16 cellular contexts compared by ENCODE assay signal in the genomic region with DNA sequence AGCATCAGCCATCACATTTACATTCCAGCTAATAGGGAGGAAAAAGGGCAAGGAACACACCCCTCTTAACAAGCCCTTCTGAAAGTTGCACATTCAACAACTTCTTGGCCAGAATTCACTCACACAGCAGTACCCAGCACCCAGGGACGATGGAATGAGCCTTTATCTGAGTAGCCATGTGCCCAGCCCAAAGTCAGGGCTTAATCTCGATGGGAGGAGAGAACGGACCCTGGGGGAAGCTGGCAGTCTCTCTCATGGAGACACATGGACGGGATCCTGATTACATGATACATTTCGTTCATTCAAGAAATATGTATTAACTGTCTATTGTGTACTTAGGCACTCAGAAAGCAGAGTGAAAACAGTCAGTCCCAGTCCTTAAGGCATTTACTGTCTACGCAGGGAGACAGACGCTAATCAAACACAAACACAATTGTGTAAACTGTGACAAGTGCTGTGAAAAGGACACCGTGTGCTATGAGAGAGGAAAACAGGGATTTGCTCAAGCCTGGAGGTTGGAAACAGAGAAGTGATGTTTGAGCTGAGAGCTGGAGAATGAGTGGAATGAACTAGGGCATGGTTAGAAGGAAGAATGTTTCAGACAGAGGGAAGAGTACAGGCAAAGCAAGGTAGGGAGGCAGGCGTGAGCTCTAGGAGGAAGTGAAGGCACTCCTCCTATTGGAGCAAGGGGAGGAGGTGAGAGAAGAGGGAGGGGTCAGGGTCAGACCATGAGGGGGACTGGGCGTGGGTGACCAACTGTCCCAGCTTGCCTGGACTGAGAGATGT. TPM values are rescaled to one million over a fixed set of nuclear protein-coding genes. Genes with fewer than 3 reads are reported as not detected.
A peak's percentile ranks its signal among the peaks of the same experiment; 100 is the strongest.
DNase-seq lines count a peak whose midpoint lies in the region; TF ChIP-seq lines count a peak whose summit lies in the region.
"Had no signal": no experiment of that assay in that cellular context is flagged by ENCODE, and none has a peak within 500 bp of the region (broad histone marks: within the 10 kb centered on the region; RNA-seq: fewer than 3 reads in every experiment).

No MANE protein-coding gene starts in this region.

- no peak for TF ChIP-seq POLR2A in thyroid gland (IDR thresholded peaks at IDR 0.05)

- 0 out of 2 replicates have a peak, but pooled peaks cover 5% of the 10 kb centered on the region for H3K9me3 ChIP-seq in OCI-LY3 (ENCODE audit: insufficient read depth, low read length)
- H3K9me3 ChIP-seq in hepatocyte (ENCODE audit: low read depth) = no peaks in the 10 kb centered on the region
- no peaks in the 10 kb centered on the region for H3K9me3 ChIP-seq in thyroid gland
- H3K9me3 ChIP-seq: gastroesophageal sphincter, tibial artery had no signal

- 42% methylated on average over 10 of the region's 10 CpGs for WGBS in hepatocyte (ENCODE audit: low lambda C conversion rate, missing lambda C conversion rate)
- WGBS in thyroid gland, 2 donors = 73% methylated on average over 10 of the region's 10 CpGs

- peak overlapping the region; percentile 40 for H3K4me2 ChIP-seq in OCI-LY3 (ENCODE audit: low read length)
- H3K4me2 ChIP-seq in hepatocyte = peak overlapping the region; percentile 22
- H3K4me2 ChIP-seq: smooth muscle cell had no signal

- H3K4me1 ChIP-seq in OCI-LY3 (ENCODE audit: low read length) (peaks cover 59% of the 10 kb centered on the region), hepatocyte (ENCODE audit: insufficient read depth) (peaks cover 15% of the 10 kb centered on the region), thyroid gland (no peaks in the 10 kb centered on the region)
- H3K4me1 ChIP-seq: gastroesophageal sphincter, tibial artery had no signal

- TF ChIP-seq CTCF in OCI-LY3 (IDR thresholded peaks at IDR 0.05; ENCODE audit: low read depth, low read length) = no peak
- TF ChIP-seq CTCF in hepatocyte (IDR thresholded peaks at IDR 0.05; ENCODE audit: poor library complexity) = no peak
- TF ChIP-seq CTCF in thyroid gland (IDR thresholded peaks at IDR 0.05) = no peak

- H3K9ac ChIP-seq in OCI-LY3 (ENCODE audit: low read length) = no peak overlapping the region

- no peaks in the 10 kb centered on the region for H3K9me2 ChIP-seq in hepatocyte (replicated peaks; ENCODE audit: insufficient read depth)

- DNase-seq in NCI-H510A treated with DMSO at 0.1 percent for 48 hours (lab: John Stamatoyannopoulos, UW) (peak; percentile 81), NCI-H510A (lab: John Stamatoyannopoulos, UW) (no peak), hepatocyte (ENCODE audit: low spot score) (peak; percentile 45), thyroid gland (no peak), HK-2 (ENCODE audit: unreplicated experiment) (no peak), A172 (ENCODE audit: low spot score) (no peak), NCI-H1930 (lab: John Stamatoyannopoulos, UW) (no peak)
- DNase-seq: ACHN; brain microvascular endothelial cell; DND-41; kidney; NK-92 treated with Interleukin-12 subunit alpha and Interleukin-12 subunit beta, amount 100 ng/mL, for 24 hours; tibial artery had no signal

- H3K79me2 ChIP-seq in OCI-LY3 (ENCODE audit: low read length) (peaks cover 37% of the 10 kb centered on the region), hepatocyte (peaks cover 59% of the 10 kb centered on the region)

- H2AFZ ChIP-seq in OCI-LY3 (ENCODE audit: low read depth, low read length) = no peak overlapping the region
- H2AFZ ChIP-seq in hepatocyte = no peak overlapping the region

- H3K27me3 ChIP-seq in OCI-LY3 (ENCODE audit: low read depth, low read length) = no peaks in the 10 kb centered on the region
- no peaks in the 10 kb centered on the region for H3K27me3 ChIP-seq in hepatocyte
- H3K27me3 ChIP-seq in thyroid gland = no peaks in the 10 kb centered on the region
- H3K27me3 ChIP-seq: gastroesophageal sphincter, tibial artery had no signal

- H3K4me3 ChIP-seq in OCI-LY3 (ENCODE audit: low read length) (no peak overlapping the region), hepatocyte (no peak overlapping the region), thyroid gland (replicated peaks in 1 of 3) (no peak overlapping the region)
- H3K4me3 ChIP-seq: gastroesophageal sphincter, smooth muscle cell, tibial artery had no signal

- H3K27ac ChIP-seq in OCI-LY3 (ENCODE audit: low read length) = peak overlapping the region; percentile 66
- peak overlapping the region; percentile 25 for H3K27ac ChIP-seq in hepatocyte
- peak overlapping the region in 2 of 3 donors; percentile 9 to 38 for H3K27ac ChIP-seq in thyroid gland
- H3K27ac ChIP-seq: brain microvascular endothelial cell, gastroesophageal sphincter, tibial artery had no signal

- H3K36me3 ChIP-seq in OCI-LY3 (replicated peaks; ENCODE audit: low read depth, low read length) = peaks cover 17% of the 10 kb centered on the region
- no peaks in the 10 kb centered on the region for H3K36me3 ChIP-seq in hepatocyte (replicated peaks; ENCODE audit: insufficient read depth, low read depth)
- H3K36me3 ChIP-seq in thyroid gland = no peaks in the 10 kb centered on the region
- H3K36me3 ChIP-seq: brain microvascular endothelial cell, gastroesophageal sphincter, tibial artery had no signal

- intact Hi-C loops in thyroid gland (cut with DNase I) = loop anchor here (5.0 kb wide), 1 partner anchor 57 kb away; no protein-coding TSS in a partner anchor

- H4K20me1 ChIP-seq in OCI-LY3 (ENCODE audit: insufficient read depth, low read length) (no peaks in the 10 kb centered on the region), hepatocyte (ENCODE audit: insufficient read depth, poor library complexity, severe bottlenecking) (no peaks in the 10 kb centered on the region)

RNA-seq across cellular contexts. Expression of a gene that starts 7.4 kb away (rescaled TPM):
- 25.4 and 35.4 TPM in 2 replicates for total RNA-seq in hepatocyte
- polyA plus RNA-seq in hepatocyte = 29.0 and 35.4 TPM in 2 replicates
- total RNA-seq in thyroid gland = 10 to 100 TPM in 1 of 4 donors, 1 to 10 TPM in 3; 6.0 to 10.5 (median 6.9) TPM
- total RNA-seq in A172 (2014; rRNA removed; shearing (Covaris generic)) = 4.7 and 5.7 TPM in 2 replicates

Comparison
In these comparisons a context has a peak if more than half of its experiments do, and no peak if none do; other contexts are left out.
1. DNase-seq: peak in NCI-H510A treated with DMSO at 0.1 percent for 48 hours (single experiment) and hepatocyte (single experiment); none in NCI-H510A (single experiment), thyroid gland (0 of 2), HK-2 (single experiment), A172 (single experiment) and NCI-H1930 (0 of 2).
2. Peak in every context shown above with its lines, with median percentiles within 50 percentile points of each other: H3K27ac ChIP-seq.